1 cellular context compared by ENCODE assay signal in genomic region chr2:20190862-20191713, GRCh38.
TF ChIP-seq lines count a peak whose summit lies in the region.

No MANE protein-coding gene starts in this region.

TF ChIP-seq in HepG2, 621 proteins besides CTCF, POLR2A, EP300 and RAD21 (continued from another document and continues in another):
- 0 out of 2 replicates have a peak, but pooled peaks have one; percentile 21 for TF ChIP-seq ZMYM3 (CRISPR knock-in tag; IDR thresholded peaks at IDR 0.05)
- TF ChIP-seq, protein P1, sequence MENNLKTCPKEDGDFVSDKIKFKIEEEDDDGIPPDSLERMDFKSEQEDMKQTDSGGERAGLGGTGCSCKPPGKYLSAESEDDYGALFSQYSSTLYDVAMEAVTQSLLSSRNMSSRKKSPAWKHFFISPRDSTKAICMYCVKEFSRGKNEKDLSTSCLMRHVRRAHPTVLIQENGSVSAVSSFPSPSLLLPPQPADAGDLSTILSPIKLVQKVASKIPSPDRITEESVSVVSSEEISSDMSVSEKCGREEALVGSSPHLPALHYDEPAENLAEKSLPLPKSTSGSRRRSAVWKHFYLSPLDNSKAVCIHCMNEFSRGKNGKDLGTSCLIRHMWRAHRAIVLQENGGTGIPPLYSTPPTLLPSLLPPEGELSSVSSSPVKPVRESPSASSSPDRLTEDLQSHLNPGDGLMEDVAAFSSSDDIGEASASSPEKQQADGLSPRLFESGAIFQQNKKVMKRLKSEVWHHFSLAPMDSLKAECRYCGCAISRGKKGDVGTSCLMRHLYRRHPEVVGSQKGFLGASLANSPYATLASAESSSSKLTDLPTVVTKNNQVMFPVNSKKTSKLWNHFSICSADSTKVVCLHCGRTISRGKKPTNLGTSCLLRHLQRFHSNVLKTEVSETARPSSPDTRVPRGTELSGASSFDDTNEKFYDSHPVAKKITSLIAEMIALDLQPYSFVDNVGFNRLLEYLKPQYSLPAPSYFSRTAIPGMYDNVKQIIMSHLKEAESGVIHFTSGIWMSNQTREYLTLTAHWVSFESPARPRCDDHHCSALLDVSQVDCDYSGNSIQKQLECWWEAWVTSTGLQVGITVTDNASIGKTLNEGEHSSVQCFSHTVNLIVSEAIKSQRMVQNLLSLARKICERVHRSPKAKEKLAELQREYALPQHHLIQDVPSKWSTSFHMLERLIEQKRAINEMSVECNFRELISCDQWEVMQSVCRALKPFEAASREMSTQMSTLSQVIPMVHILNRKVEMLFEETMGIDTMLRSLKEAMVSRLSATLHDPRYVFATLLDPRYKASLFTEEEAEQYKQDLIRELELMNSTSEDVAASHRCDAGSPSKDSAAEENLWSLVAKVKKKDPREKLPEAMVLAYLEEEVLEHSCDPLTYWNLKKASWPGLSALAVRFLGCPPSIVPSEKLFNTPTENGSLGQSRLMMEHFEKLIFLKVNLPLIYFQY (CRISPR knock-in tag; IDR thresholded peaks at IDR 0.05; ENCODE audit: borderline replicate concordance), result no peak
- TF ChIP-seq GTF3A (CRISPR knock-in tag; conservative IDR thresholded peaks at IDR 0.05), result 0 out of 2 replicates have a peak, but pooled peaks have one; percentile 31
- TF ChIP-seq ZNF782 (CRISPR knock-in tag; IDR thresholded peaks at IDR 0.05; ENCODE audit: borderline replicate concordance), result peak; percentile 70; the same call in 1 of the 2 replicates
- peak; percentile 45; the same call in 1 of the 2 replicates for TF ChIP-seq NRL (CRISPR knock-in tag; IDR thresholded peaks at IDR 0.05; ENCODE audit: borderline replicate concordance)
- TF ChIP-seq ZNF484 (CRISPR knock-in tag; IDR thresholded peaks at IDR 0.05; ENCODE audit: borderline replicate concordance, low read depth), result no peak
- 0 out of 2 replicates have a peak, but pooled peaks have one; percentile 40 for TF ChIP-seq ZBTB3 (CRISPR knock-in tag; IDR thresholded peaks at IDR 0.05; ENCODE audit: borderline replicate concordance, low read depth)
- TF ChIP-seq STAG1 (CRISPR knock-in tag; IDR thresholded peaks at IDR 0.05), result peak; percentile 64
- TF ChIP-seq SALL1 (CRISPR knock-in tag; IDR thresholded peaks at IDR 0.05), result peak; percentile 31; the same call in 1 of the 2 replicates
- 0 out of 2 replicates have a peak, but pooled peaks have one; percentile 31 for TF ChIP-seq SAP130 (CRISPR knock-in tag; IDR thresholded peaks at IDR 0.05; ENCODE audit: low read depth)
- TF ChIP-seq ZNF772 (CRISPR knock-in tag; IDR thresholded peaks at IDR 0.05), result 0 out of 2 replicates have a peak, but pooled peaks have one; percentile 27
- TF ChIP-seq ZNF556 (CRISPR knock-in tag; IDR thresholded peaks at IDR 0.05; ENCODE audit: borderline replicate concordance), result peak; percentile 77; the same call in 1 of the 2 replicates
- TF ChIP-seq, protein P2, sequence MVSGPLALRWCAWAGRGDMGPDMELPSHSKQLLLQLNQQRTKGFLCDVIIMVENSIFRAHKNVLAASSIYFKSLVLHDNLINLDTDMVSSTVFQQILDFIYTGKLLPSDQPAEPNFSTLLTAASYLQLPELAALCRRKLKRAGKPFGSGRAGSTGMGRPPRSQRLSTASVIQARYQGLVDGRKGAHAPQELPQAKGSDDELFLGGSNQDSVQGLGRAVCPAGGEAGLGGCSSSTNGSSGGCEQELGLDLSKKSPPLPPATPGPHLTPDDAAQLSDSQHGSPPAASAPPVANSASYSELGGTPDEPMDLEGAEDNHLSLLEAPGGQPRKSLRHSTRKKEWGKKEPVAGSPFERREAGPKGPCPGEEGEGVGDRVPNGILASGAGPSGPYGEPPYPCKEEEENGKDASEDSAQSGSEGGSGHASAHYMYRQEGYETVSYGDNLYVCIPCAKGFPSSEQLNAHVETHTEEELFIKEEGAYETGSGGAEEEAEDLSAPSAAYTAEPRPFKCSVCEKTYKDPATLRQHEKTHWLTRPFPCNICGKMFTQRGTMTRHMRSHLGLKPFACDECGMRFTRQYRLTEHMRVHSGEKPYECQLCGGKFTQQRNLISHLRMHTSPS (CRISPR knock-in tag; IDR thresholded peaks at IDR 0.05; ENCODE audit: low read depth), result 0 out of 2 replicates have a peak, but pooled peaks have one; percentile 36
- TF ChIP-seq KDM1A (CRISPR knock-in tag; IDR thresholded peaks at IDR 0.05), result no peak
- peak; percentile 57; the same call in 1 of the 2 replicates for TF ChIP-seq ZNF609 (CRISPR knock-in tag; IDR thresholded peaks at IDR 0.05; ENCODE audit: borderline replicate concordance)
- TF ChIP-seq ZNF235 (CRISPR knock-in tag; IDR thresholded peaks at IDR 0.05; ENCODE audit: borderline replicate concordance), result peak; percentile 74; the same call in 1 of the 2 replicates
- 0 out of 2 replicates have a peak, but pooled peaks have one; percentile 68 for TF ChIP-seq ATF5 (CRISPR knock-in tag; IDR thresholded peaks at IDR 0.05; ENCODE audit: low read depth)
- no peak for TF ChIP-seq ZNF335 (CRISPR knock-in tag; IDR thresholded peaks at IDR 0.05)
- TF ChIP-seq ASH2L (IDR thresholded peaks at IDR 0.05; ENCODE audit: insufficient read length, low read depth, low read length), result peak; percentile 23
- TF ChIP-seq ATF3 (CRISPR knock-in tag; IDR thresholded peaks at IDR 0.05), result no peak
- TF ChIP-seq SNAI1 (CRISPR knock-in tag; IDR thresholded peaks at IDR 0.05; ENCODE audit: borderline replicate concordance), result 0 out of 2 replicates have a peak, but pooled peaks have one; percentile 59
- TF ChIP-seq CREM (IDR thresholded peaks at IDR 0.05), result 0 out of 2 replicates have a peak, but pooled peaks have one; percentile 13
- TF ChIP-seq CREM (CRISPR knock-in tag; IDR thresholded peaks at IDR 0.05), result no peak
- peak; percentile 56 for TF ChIP-seq ZFX (CRISPR knock-in tag; IDR thresholded peaks at IDR 0.05; ENCODE audit: low read depth)
- TF ChIP-seq ZNF121 (CRISPR knock-in tag; IDR thresholded peaks at IDR 0.05), result peak; percentile 13; the same call in 1 of the 2 replicates
- TF ChIP-seq THRA (CRISPR knock-in tag; IDR thresholded peaks at IDR 0.05; ENCODE audit: borderline replicate concordance), result no peak
- TF ChIP-seq ZSCAN22 (CRISPR knock-in tag; IDR thresholded peaks at IDR 0.05), result 0 out of 2 replicates have a peak, but pooled peaks have one; percentile 32
- peak; percentile 82 for TF ChIP-seq SMC3 (IDR thresholded peaks at IDR 0.05; ENCODE audit: low read length)
- TF ChIP-seq CHCHD3 (CRISPR knock-in tag; IDR thresholded peaks at IDR 0.05), result 0 out of 2 replicates have a peak, but pooled peaks have one; percentile 41
- TF ChIP-seq, protein P3, sequence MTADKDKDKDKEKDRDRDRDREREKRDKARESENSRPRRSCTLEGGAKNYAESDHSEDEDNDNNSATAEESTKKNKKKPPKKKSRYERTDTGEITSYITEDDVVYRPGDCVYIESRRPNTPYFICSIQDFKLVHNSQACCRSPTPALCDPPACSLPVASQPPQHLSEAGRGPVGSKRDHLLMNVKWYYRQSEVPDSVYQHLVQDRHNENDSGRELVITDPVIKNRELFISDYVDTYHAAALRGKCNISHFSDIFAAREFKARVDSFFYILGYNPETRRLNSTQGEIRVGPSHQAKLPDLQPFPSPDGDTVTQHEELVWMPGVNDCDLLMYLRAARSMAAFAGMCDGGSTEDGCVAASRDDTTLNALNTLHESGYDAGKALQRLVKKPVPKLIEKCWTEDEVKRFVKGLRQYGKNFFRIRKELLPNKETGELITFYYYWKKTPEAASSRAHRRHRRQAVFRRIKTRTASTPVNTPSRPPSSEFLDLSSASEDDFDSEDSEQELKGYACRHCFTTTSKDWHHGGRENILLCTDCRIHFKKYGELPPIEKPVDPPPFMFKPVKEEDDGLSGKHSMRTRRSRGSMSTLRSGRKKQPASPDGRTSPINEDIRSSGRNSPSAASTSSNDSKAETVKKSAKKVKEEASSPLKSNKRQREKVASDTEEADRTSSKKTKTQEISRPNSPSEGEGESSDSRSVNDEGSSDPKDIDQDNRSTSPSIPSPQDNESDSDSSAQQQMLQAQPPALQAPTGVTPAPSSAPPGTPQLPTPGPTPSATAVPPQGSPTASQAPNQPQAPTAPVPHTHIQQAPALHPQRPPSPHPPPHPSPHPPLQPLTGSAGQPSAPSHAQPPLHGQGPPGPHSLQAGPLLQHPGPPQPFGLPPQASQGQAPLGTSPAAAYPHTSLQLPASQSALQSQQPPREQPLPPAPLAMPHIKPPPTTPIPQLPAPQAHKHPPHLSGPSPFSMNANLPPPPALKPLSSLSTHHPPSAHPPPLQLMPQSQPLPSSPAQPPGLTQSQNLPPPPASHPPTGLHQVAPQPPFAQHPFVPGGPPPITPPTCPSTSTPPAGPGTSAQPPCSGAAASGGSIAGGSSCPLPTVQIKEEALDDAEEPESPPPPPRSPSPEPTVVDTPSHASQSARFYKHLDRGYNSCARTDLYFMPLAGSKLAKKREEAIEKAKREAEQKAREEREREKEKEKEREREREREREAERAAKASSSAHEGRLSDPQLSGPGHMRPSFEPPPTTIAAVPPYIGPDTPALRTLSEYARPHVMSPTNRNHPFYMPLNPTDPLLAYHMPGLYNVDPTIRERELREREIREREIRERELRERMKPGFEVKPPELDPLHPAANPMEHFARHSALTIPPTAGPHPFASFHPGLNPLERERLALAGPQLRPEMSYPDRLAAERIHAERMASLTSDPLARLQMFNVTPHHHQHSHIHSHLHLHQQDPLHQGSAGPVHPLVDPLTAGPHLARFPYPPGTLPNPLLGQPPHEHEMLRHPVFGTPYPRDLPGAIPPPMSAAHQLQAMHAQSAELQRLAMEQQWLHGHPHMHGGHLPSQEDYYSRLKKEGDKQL (CRISPR knock-in tag; IDR thresholded peaks at IDR 0.05; ENCODE audit: low read depth), result no peak
- 0 out of 2 replicates have a peak, but pooled peaks have one; percentile 14 for TF ChIP-seq TARDBP (CRISPR knock-in tag; IDR thresholded peaks at IDR 0.05)
- no peak for TF ChIP-seq HOXD1 (CRISPR knock-in tag; IDR thresholded peaks at IDR 0.05)
- TF ChIP-seq HNF1B (CRISPR knock-in tag; IDR thresholded peaks at IDR 0.05), result no peak
- 0 out of 2 replicates have a peak, but pooled peaks have one; percentile 76 for TF ChIP-seq PAX8 (CRISPR knock-in tag; IDR thresholded peaks at IDR 0.05; ENCODE audit: borderline replicate concordance)
- TF ChIP-seq MEIS1 (CRISPR knock-in tag; IDR thresholded peaks at IDR 0.05; ENCODE audit: borderline replicate concordance), result peak; percentile 78; the same call in 1 of the 2 replicates
